ENCODE assay signal across 8 cellular contexts in genomic region chr1:1462318-1462966, GRCh38. TPM values are rescaled to one million over a fixed set of nuclear protein-coding genes. Genes with fewer than 3 reads are reported as not detected.
DNase-seq lines count a peak whose midpoint lies in the region; ATAC-seq and TF ChIP-seq lines count a peak whose summit lies in the region.

No MANE protein-coding gene starts in this region.

- DNase-seq in NCI-H82 (lab: John Stamatoyannopoulos, UW) (peak; percentile 47), NCI-H82 treated with DMSO at 0.1 percent for 48 hours (lab: John Stamatoyannopoulos, UW; ENCODE audit: unreplicated experiment) (no peak), NCI-H524 (lab: John Stamatoyannopoulos, UW) (peak; percentile 37 to 74), esophagus squamous epithelium (lab: John Stamatoyannopoulos, UW) (no peak), renal cortical epithelial cell (ENCODE audit: low read depth) (peak; percentile 24), HK-2 (ENCODE audit: unreplicated experiment) (no peak)

- intact Hi-C loops in esophagus squamous epithelium (cut with DNase I): no loop called here

- H3K9me3 ChIP-seq in esophagus squamous epithelium: no peaks in the 10 kb centered on the region

- H3K4me1 ChIP-seq in esophagus squamous epithelium: peaks cover 0 to 24% (median 4%) of the 10 kb centered on the region in 3 donors

- TF ChIP-seq CTCF in esophagus squamous epithelium (IDR thresholded peaks at IDR 0.05): no peak

- H3K4me3 ChIP-seq in esophagus squamous epithelium: peak overlapping the region in 3 of 4 donors; percentile 11 to 38 (median 15)

- peak overlapping the region; percentile 23 to 62 (median 38) for H3K27ac ChIP-seq in esophagus squamous epithelium

- no peaks in the 10 kb centered on the region for H3K36me3 ChIP-seq in esophagus squamous epithelium

- no peak for ATAC-seq in HG03457 (IDR thresholded peaks at IDR 0.05; ENCODE audit: unreplicated experiment)
- no peak for ATAC-seq in HG03432 (IDR thresholded peaks at IDR 0.05; ENCODE audit: unreplicated experiment)

- WGBS in esophagus squamous epithelium, 2 donors: 30 to 85% methylated on average over 2 to 4 of the region's 26 CpGs

- peak in 1 of 4 donors; percentile 10 for TF ChIP-seq POLR2A in esophagus squamous epithelium (IDR thresholded peaks at IDR 0.05)

- H3K27me3 ChIP-seq in esophagus squamous epithelium: peaks cover 0 to 15% (median 0%) of the 10 kb centered on the region in 4 donors

RNA-seq across cellular contexts. Expression of gene ATAD3B, which starts 9.1 kb away (rescaled TPM):
- total RNA-seq in esophagus squamous epithelium (10 to 100 TPM in 3 of 4 donors, 1 to 10 TPM in 1; 9.9 to 40.1 (median 24.1) TPM), renal cortical epithelial cell (12.2 and 18.6 TPM in 2 replicates)

RNA-seq across cellular contexts. Expression of gene ATAD3C, which starts 13.0 kb away (rescaled TPM):
- total RNA-seq in esophagus squamous epithelium (under 1 TPM; under 0.01 to 1.00 (median 0.28) TPM), renal cortical epithelial cell (under 0.01 and 5.2 TPM in 2 replicates)

RNA-seq across cellular contexts. Expression of gene VWA1, which starts 27.0 kb away (rescaled TPM):
- total RNA-seq in esophagus squamous epithelium (10 to 100 TPM; 20.0 to 55.0 (median 34.6) TPM), renal cortical epithelial cell (14.4 and 19.1 TPM in 2 replicates)

RNA-seq across cellular contexts. Expression of gene ANKRD65, which starts 41.4 kb away (rescaled TPM):
- total RNA-seq in esophagus squamous epithelium: 10 to 100 TPM in 2 of 4 donors, 1 to 10 TPM in 2; 4.7 to 28.3 (median 14.4) TPM
- total RNA-seq in renal cortical epithelial cell: 0.10 and 0.17 TPM in 2 replicates

RNA-seq across cellular contexts. Expression of gene ATAD3A, which starts 49.5 kb away (rescaled TPM):
- 10 to 100 TPM; 27.0 to 53.8 (median 32.6) TPM for total RNA-seq in esophagus squamous epithelium
- 27.0 and 42.0 TPM in 2 replicates for total RNA-seq in renal cortical epithelial cell

Comparison
In these comparisons a context has a peak if more than half of its experiments do, and no peak if none do; other contexts are left out.
1. DNase-seq: peak in NCI-H82 (single experiment), NCI-H524 (2 of 2) and renal cortical epithelial cell (single experiment); none in NCI-H82 treated with DMSO at 0.1 percent for 48 hours (single experiment), esophagus squamous epithelium (single experiment) and HK-2 (single experiment).